1 cellular context compared by ENCODE assay signal in the genomic region with DNA sequence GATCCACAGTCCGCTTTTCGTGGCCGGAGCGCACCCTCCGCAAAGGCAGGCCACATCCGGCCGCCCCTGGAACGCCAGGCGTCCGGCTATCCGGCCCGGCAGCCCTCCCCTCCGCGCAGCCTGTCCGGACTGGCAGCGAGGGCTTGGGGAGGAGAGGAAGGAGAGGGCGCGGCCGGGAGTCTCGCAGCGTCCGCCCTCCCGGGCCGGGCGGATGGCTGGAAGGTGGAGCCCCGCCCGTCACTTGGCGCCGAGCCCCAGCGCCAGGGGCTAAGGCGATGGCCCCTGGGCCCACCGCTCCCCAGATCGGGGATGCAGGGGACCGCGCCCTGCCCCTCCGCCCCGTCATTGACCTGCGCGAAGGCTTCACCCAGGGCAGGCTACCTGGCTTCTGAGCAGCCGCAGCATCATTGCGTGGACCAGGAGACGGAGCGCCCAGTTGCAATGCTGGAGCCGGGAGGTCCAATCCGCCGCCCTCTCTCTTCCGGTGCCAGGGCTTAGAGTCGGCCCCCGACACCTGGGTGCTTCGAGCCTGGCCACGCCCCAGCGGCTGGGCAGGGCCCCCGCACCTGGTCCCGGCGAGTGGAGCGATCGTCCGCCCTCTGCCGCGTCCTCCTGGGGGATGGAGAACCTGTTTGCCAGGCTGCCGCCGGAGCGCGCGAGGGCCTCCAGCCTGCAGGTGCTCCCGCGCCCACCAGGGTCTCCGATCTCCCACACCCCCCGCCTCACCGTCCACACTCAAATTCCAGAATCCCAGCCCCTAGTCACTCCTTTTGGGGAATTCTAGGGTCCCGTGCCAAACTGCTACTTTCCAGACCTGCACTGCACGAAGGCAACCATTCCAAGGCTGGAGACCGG.
TF ChIP-seq lines count a peak whose summit lies in the region.

TSS of gene FUT1 (minus strand) at position 131 of the 855 bp plus-strand sequence. CDS start 1,360 bp downstream, outside the sequence.

TF ChIP-seq in HepG2, 621 proteins besides CTCF, POLR2A, EP300 and RAD21:
- TF ChIP-seq NCOR1 (IDR thresholded peaks at IDR 0.05; ENCODE audit: borderline replicate concordance, low read length): no peak
- peak; percentile 96 for TF ChIP-seq ZBTB33 (CRISPR knock-in tag; IDR thresholded peaks at IDR 0.05)
- no peak for TF ChIP-seq ZBTB42 (CRISPR knock-in tag; IDR thresholded peaks at IDR 0.05)
- no peak for TF ChIP-seq SNAPC2 (CRISPR knock-in tag; IDR thresholded peaks at IDR 0.05)
- no peak for TF ChIP-seq ZNF33B (CRISPR knock-in tag; IDR thresholded peaks at IDR 0.05)
- TF ChIP-seq, protein P1, sequence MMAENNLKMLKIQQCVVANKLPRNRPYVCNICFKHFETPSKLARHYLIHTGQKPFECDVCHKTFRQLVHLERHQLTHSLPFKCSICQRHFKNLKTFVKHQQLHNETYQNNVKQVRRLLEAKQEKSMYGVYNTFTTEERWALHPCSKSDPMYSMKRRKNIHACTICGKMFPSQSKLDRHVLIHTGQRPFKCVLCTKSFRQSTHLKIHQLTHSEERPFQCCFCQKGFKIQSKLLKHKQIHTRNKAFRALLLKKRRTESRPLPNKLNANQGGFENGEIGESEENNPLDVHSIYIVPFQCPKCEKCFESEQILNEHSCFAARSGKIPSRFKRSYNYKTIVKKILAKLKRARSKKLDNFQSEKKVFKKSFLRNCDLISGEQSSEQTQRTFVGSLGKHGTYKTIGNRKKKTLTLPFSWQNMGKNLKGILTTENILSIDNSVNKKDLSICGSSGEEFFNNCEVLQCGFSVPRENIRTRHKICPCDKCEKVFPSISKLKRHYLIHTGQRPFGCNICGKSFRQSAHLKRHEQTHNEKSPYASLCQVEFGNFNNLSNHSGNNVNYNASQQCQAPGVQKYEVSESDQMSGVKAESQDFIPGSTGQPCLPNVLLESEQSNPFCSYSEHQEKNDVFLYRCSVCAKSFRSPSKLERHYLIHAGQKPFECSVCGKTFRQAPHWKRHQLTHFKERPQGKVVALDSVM (CRISPR knock-in tag; IDR thresholded peaks at IDR 0.05): no peak
TF ChIP-seq in HepG2: peak in this region for 1.
